Comparison of ENCODE assay signal across 24 cellular contexts in the genomic region with DNA sequence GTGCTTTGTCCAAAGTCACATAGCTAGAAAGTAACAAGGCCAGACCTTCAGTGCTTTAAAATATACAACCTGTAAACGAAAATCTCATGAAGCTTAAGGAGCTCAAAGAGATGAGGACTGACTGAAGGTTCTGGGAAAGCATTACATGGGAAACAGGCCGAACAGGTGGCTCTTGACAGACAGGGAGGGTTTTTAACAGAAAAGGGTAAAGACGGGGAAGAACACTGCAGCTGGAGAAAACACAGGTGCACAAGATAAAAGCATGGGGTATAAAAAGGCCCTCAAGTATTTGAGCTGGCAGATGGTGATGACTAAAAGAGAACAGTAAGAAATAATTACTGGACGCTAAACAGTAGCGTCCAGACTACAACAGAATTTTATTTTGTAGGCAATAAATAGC.
DNase-seq lines count a peak whose midpoint lies in the region; ATAC-seq lines count a peak whose summit lies in the region.
"Had no signal": no experiment of that assay in that cellular context is flagged by ENCODE, and none has a peak within 500 bp of the region (broad histone marks: within the 10 kb centered on the region; RNA-seq: fewer than 3 reads in every experiment).

No MANE protein-coding gene starts in this region.

- DNase-seq in NCI-H510A treated with DMSO at 0.1 percent for 48 hours (lab: John Stamatoyannopoulos, UW) (peak; percentile 35), NCI-H510A (lab: John Stamatoyannopoulos, UW) (no peak), NCI-H2227 (lab: John Stamatoyannopoulos, UW; ENCODE audit: unreplicated experiment) (peak; percentile 20), SHP77 treated with DMSO at 0.1 percent for 48 hours (lab: John Stamatoyannopoulos, UW) (peak; percentile 5), left cardiac atrium (no peak), G401 (ENCODE audit: low spot score) (no peak), UCSD-AML1 (lab: John Stamatoyannopoulos, UW; ENCODE audit: unreplicated experiment) (no peak)
- DNase-seq: activated CD4-positive, alpha-beta T cell treated with anti-CD3 and anti-CD28 coated beads, Interleukin-2, amount 50 U/mL, for 48 hours; activated CD8-positive, alpha-beta memory T cell treated with anti-CD3 and anti-CD28 coated beads, Interleukin-2, amount 50 U/mL, for 4 hours; activated naive CD4-positive, alpha-beta T cell treated with anti-CD3 and anti-CD28 coated beads for 36 hours; CD4-positive, alpha-beta memory T cell; effector CD8-positive, alpha-beta T cell; GM23248; HFFc6; islet precursor cell; naive B cell; NCI-H2081; nucleus accumbens; psoas muscle; stimulated activated CD4-positive, alpha-beta T cell treated with anti-CD3 and anti-CD28 coated beads, Interleukin-15, amount 100 ng/mL, for 24 hours; stimulated activated naive CD4-positive, alpha-beta T cell; T1000 had no signal

- no peak for ATAC-seq in left cardiac atrium
- ATAC-seq in GM19395 (IDR thresholded peaks at IDR 0.05; ENCODE audit: unreplicated experiment), result no peak
- ATAC-seq: activated CD4-positive, CD25-positive, alpha-beta regulatory T cell treated with anti-CD3 and anti-CD28 coated beads, Interleukin-2, amount 50 U/mL, for 24 hours; psoas muscle had no signal

- intact Hi-C loops in left cardiac atrium (cut with DNase I), result no loop called here

- in situ Hi-C loops in G401 (cut with HindIII; ENCODE audit: low sequenced_read_pairs), result no loop called here

Comparison
In these comparisons a context has a peak if more than half of its experiments do, and no peak if none do; other contexts are left out.
1. DNase-seq: peak in NCI-H510A treated with DMSO at 0.1 percent for 48 hours (single experiment), NCI-H2227 (single experiment) and SHP77 treated with DMSO at 0.1 percent for 48 hours (single experiment); none in NCI-H510A (single experiment), left cardiac atrium (single experiment), G401 (single experiment) and UCSD-AML1 (single experiment).